22 cellular contexts compared by ENCODE assay signal in the genomic region with DNA sequence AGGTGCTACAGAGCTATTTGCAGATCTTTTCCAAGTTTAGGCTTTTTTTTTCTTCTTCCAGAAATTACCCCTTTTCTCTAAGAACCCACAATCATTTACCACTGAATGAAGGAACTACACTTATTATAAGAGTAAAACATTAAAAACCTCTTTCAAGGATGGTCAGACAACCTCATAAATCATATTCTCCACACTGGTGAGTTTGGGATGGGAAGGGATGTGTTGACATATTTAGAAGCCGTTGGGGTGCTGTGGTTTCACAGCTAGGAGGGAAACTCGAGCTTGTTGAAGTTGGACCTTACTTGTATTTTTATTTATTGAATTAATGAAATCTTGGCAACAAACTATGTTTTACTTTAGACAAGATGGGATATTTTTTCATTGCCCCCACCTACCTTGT.
DNase-seq lines count a peak whose midpoint lies in the region; TF ChIP-seq lines count a peak whose summit lies in the region.
"Had no signal": no experiment of that assay in that cellular context is flagged by ENCODE, and none has a peak within 500 bp of the region (broad histone marks: within the 10 kb centered on the region; RNA-seq: fewer than 3 reads in every experiment).

No MANE protein-coding gene starts in this region.

- no peaks in the 10 kb centered on the region for H3K27me3 Mint-ChIP-seq in neural crest cell (ENCODE audit: low read depth)
- H3K27me3 Mint-ChIP-seq: CD8-positive, alpha-beta memory T cell had no signal

- H3K4me1 Mint-ChIP-seq in neural crest cell: peaks cover 29% of the 10 kb centered on the region
- H3K4me1 Mint-ChIP-seq: CD14-positive monocyte; CD8-positive, alpha-beta memory T cell; GM23338 had no signal

- H3K36me3 Mint-ChIP-seq in neural crest cell (ENCODE audit: low read depth): peaks cover 8% of the 10 kb centered on the region
- H3K36me3 Mint-ChIP-seq: CD14-positive monocyte; CD8-positive, alpha-beta memory T cell had no signal

- peaks cover 5% of the 10 kb centered on the region for H3K9me3 Mint-ChIP-seq in neural crest cell

- H3K9ac ChIP-seq in SK-N-MC (ENCODE audit: insufficient read length): no peak overlapping the region
- H3K9ac ChIP-seq: BLaER1 treated with 17β-estradiol and CSF1 and Interleukin-3, amounts not matched to agents 10 nM and 100 nM had no signal

- H3K4me3 Mint-ChIP-seq in neural crest cell: no peak overlapping the region
- H3K4me3 Mint-ChIP-seq: CD14-positive monocyte; CD4-positive, alpha-beta T cell; CD8-positive, alpha-beta memory T cell; GM23338; H9 had no signal

- peaks cover 5% of the 10 kb centered on the region; the same call in 1 of the 2 replicates for H3K9me3 ChIP-seq in SK-N-MC (ENCODE audit: low read depth, low read length)
- H3K9me3 ChIP-seq: A549, BE2C had no signal

- TF ChIP-seq CTCF in neural crest cell (conservative IDR thresholded peaks at IDR 0.05): no peak

- H3K4me3 ChIP-seq in SK-N-MC: peak overlapping the region; percentile 39
- H3K4me3 ChIP-seq: A549; BLaER1 treated with 17β-estradiol and CSF1 and Interleukin-3, amounts not matched to agents 10 nM and 100 nM; GM12878; GM23338 had no signal

- H3K36me3 ChIP-seq in SK-N-MC (ENCODE audit: insufficient read depth, low read length): no peaks in the 10 kb centered on the region
- H3K36me3 ChIP-seq: BE2C; BLaER1 treated with 17β-estradiol and CSF1 and Interleukin-3, amounts not matched to agents 10 nM and 100 nM had no signal

- DNase-seq in NCI-H2227 (lab: John Stamatoyannopoulos, UW; ENCODE audit: unreplicated experiment) (peak; percentile 29), SK-N-MC (ENCODE audit: low read depth, low spot score) (peak; percentile 28), neural crest cell (ENCODE audit: low read depth, low spot score) (no peak), occipital lobe (lab: John Stamatoyannopoulos, UW) (no peak), MV-4-11 (lab: John Stamatoyannopoulos, UW) (no peak)
- DNase-seq in stimulated activated CD4-positive, alpha-beta T cell treated with anti-CD3 and anti-CD28 coated beads, Interleukin-4, amount 100 ng/mL, for 24 hours: no peak
- DNase-seq: 8988T; ACHN; AML-193; BE2C; CD4-positive, alpha-beta T cell; CD8-positive, alpha-beta memory T cell; DMS 273 treated with DMSO at 0.1 percent for 48 hours; DMS79; EL; GDM1; H9 had no signal

- H3K27ac ChIP-seq in SK-N-MC: peak overlapping the region; percentile 75
- H3K27ac ChIP-seq: A549; BLaER1 treated with 17β-estradiol and CSF1 and Interleukin-3, amounts not matched to agents 10 nM and 100 nM had no signal

- peak overlapping the region; percentile 76 for H3K27ac Mint-ChIP-seq in neural crest cell (ENCODE audit: unreplicated experiment)
- H3K27ac Mint-ChIP-seq: CD14-positive monocyte; CD4-positive, alpha-beta T cell; CD8-positive, alpha-beta memory T cell; GM23338; H9 had no signal

Comparison
In these comparisons a context has a peak if more than half of its experiments do, and no peak if none do; other contexts are left out.
1. DNase-seq: peak in NCI-H2227 (single experiment) and SK-N-MC (single experiment); none in neural crest cell (single experiment), occipital lobe (single experiment), MV-4-11 (single experiment) and stimulated activated CD4-positive, alpha-beta T cell treated with anti-CD3 and anti-CD28 coated beads, Interleukin-4, amount 100 ng/mL, for 24 hours (single experiment).